In genomic region chr15:99328673-99329072, GRCh38 we compare ENCODE assay signal across 19 cellular contexts.
"Had no signal": no experiment of that assay in that cellular context is flagged by ENCODE, and none has a peak within 500 bp of the region (broad histone marks: within the 10 kb centered on the region; RNA-seq: fewer than 3 reads in every experiment).

No MANE protein-coding gene starts in this region.

- H2AFZ ChIP-seq: hepatocyte had no signal

- H3K27ac ChIP-seq: dorsolateral prefrontal cortex, epithelial cell of prostate, esophagus squamous epithelium, hepatocyte, sigmoid colon, tibial artery had no signal

- H3K36me3 ChIP-seq: esophagus squamous epithelium, sigmoid colon had no signal

- ATAC-seq: effector memory CD8-positive, alpha-beta T cell; left cardiac atrium; left ventricle myocardium superior; stimulated activated effector memory CD8-positive, alpha-beta T cell treated with anti-CD3 and anti-CD28 coated beads, Interleukin-12 subunit alpha, Interleukin-12 subunit beta, amount 100 ng/mL, for 72 hours had no signal

- H3K4me1 ChIP-seq: sigmoid colon had no signal

- DNase-seq: cortex of kidney; dorsolateral prefrontal cortex; effector memory CD8-positive, alpha-beta T cell; esophagus squamous epithelium; foreskin fibroblast; head of caudate nucleus; kidney; left cardiac atrium; left ventricle myocardium superior; mesenchymal stem cell; naive B cell; sigmoid colon; stimulated activated CD4-positive, alpha-beta T cell treated with anti-CD3 and anti-CD28 coated beads, Interleukin-4, amount 100 ng/mL, for 1 hour; stimulated activated CD8-positive, alpha-beta memory T cell treated with anti-CD3 and anti-CD28 coated beads, Interleukin-4, amount 100 ng/mL, for 48 hours; tibial artery had no signal

- FAIRE-seq: kidney had no signal

- H3K9me3 ChIP-seq: esophagus squamous epithelium, sigmoid colon, tibial artery had no signal

- H3K4me3 ChIP-seq: dorsolateral prefrontal cortex, esophagus squamous epithelium, hepatocyte, lung, sigmoid colon, tibial artery had no signal

- H3K4me2 ChIP-seq: hepatocyte had no signal

- H3K27me3 ChIP-seq: dorsolateral prefrontal cortex, esophagus squamous epithelium, hepatocyte, sigmoid colon, tibial artery had no signal

- H3K79me2 ChIP-seq: hepatocyte had no signal
